26 cellular contexts compared by ENCODE assay signal in the genomic region with DNA sequence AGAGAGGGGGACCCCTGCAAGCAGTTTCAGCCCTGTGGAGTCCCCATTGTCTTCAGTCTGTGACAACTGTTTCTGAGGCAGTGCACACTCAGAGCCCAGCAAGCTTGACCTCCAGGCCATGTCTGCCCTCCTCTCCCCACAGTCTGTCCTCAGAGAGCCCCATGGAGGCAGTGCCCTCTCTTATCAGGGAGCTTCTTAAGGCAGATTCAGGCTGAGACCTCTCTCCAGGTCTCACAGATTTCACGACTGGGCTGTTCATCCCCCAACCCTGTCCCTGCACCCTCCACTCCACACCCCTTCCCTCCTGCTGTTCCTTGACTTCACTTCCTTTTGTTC.
DNase-seq lines count a peak whose midpoint lies in the region; ATAC-seq and TF ChIP-seq lines count a peak whose summit lies in the region.
"Had no signal": no experiment of that assay in that cellular context is flagged by ENCODE, and none has a peak within 500 bp of the region (broad histone marks: within the 10 kb centered on the region; RNA-seq: fewer than 3 reads in every experiment).

No MANE protein-coding gene starts in this region.

- no peaks in the 10 kb centered on the region for H3K9me3 Mint-ChIP-seq in WTC11
- H3K9me3 Mint-ChIP-seq: activated naive CD8-positive, alpha-beta T cell treated with anti-CD3 and anti-CD28 coated beads, Interleukin-2, amount 50 U/mL, for 24 hours; nephron progenitor cell; stimulated activated naive CD8-positive, alpha-beta T cell treated with anti-CD3 and anti-CD28 coated beads, Interleukin-15, Interleukin-2, amounts not matched to agents 100 ng/mL and 50 ng/mL, for 24 hours had no signal

- H3K9me3 ChIP-seq in skeletal muscle satellite cell (replicated peaks; ENCODE audit: low read length) (no peaks in the 10 kb centered on the region), upper lobe of left lung (no peaks in the 10 kb centered on the region)
- H3K9me3 ChIP-seq: left ventricle myocardium inferior, mucosa of descending colon, transverse colon had no signal

- 0 to 13% methylated on average over 1 of the region's 1 CpG for WGBS in upper lobe of left lung, 2 donors

- peaks cover 18% of the 10 kb centered on the region for H3K4me1 ChIP-seq in skeletal muscle satellite cell (ENCODE audit: control insufficient read depth, insufficient read depth, low read length)
- H3K4me1 ChIP-seq in upper lobe of left lung, result no peaks in the 10 kb centered on the region
- H3K4me1 ChIP-seq: left ventricle myocardium inferior, transverse colon had no signal

- POLR2A ChIA-PET in WTC11 (lab: Charles Lee), result no interaction called here
- POLR2A ChIA-PET in GM10248 (lab: Yijun Ruan, JAX), result no interaction called here

- H3K4me3 Mint-ChIP-seq in WTC11, result no peak overlapping the region
- H3K4me3 Mint-ChIP-seq: activated naive CD8-positive, alpha-beta T cell treated with anti-CD3 and anti-CD28 coated beads, Interleukin-2, amount 50 U/mL, for 24 hours; B cell; nephron progenitor cell; stimulated activated naive CD8-positive, alpha-beta T cell treated with anti-CD3 and anti-CD28 coated beads, Interleukin-15, Interleukin-2, amounts not matched to agents 100 ng/mL and 50 ng/mL, for 24 hours had no signal

- no peak for TF ChIP-seq EP300 in upper lobe of left lung (IDR thresholded peaks at IDR 0.05)

- no peak for TF ChIP-seq POLR2A in upper lobe of left lung (IDR thresholded peaks at IDR 0.05)

- H3K27me3 ChIP-seq in skeletal muscle satellite cell (ENCODE audit: control insufficient read depth, insufficient read depth, low read length) (no peaks in the 10 kb centered on the region), upper lobe of left lung (no peaks in the 10 kb centered on the region)
- H3K27me3 ChIP-seq: hepatocyte, transverse colon had no signal

- H3K36me3 Mint-ChIP-seq in WTC11, result no peaks in the 10 kb centered on the region

- CTCF ChIA-PET in WTC11 (lab: Charles Lee), result no interaction called here
- CTCF ChIA-PET in GM10248 (lab: Yijun Ruan, JAX), result no interaction called here

- ATAC-seq in WTC11, result peak; percentile 56
- ATAC-seq in upper lobe of left lung (ENCODE audit: low FRiP score in 2 of 2), result no peak
- ATAC-seq: activated naive CD8-positive, alpha-beta T cell treated with anti-CD3 and anti-CD28 coated beads, Interleukin-2, amount 50 U/mL, for 24 hours; mucosa of descending colon had no signal

- H3K36me3 ChIP-seq in skeletal muscle satellite cell (ENCODE audit: insufficient read depth, low read length), result no peaks in the 10 kb centered on the region
- H3K36me3 ChIP-seq in upper lobe of left lung, result no peaks in the 10 kb centered on the region
- H3K36me3 ChIP-seq: left ventricle myocardium inferior, transverse colon had no signal

- no peak overlapping the region for H3K27ac ChIP-seq in upper lobe of left lung
- H3K27ac ChIP-seq: 22Rv1, left ventricle myocardium inferior, transverse colon, VCaP had no signal

- H3K4me1 Mint-ChIP-seq in WTC11, result peaks cover 27% of the 10 kb centered on the region
- H3K4me1 Mint-ChIP-seq: activated naive CD8-positive, alpha-beta T cell treated with anti-CD3 and anti-CD28 coated beads, Interleukin-2, amount 50 U/mL, for 24 hours; B cell had no signal

- H3K27ac Mint-ChIP-seq in WTC11, result no peak overlapping the region
- H3K27ac Mint-ChIP-seq: activated naive CD8-positive, alpha-beta T cell treated with anti-CD3 and anti-CD28 coated beads, Interleukin-2, amount 50 U/mL, for 24 hours; B cell; stimulated activated naive CD8-positive, alpha-beta T cell treated with anti-CD3 and anti-CD28 coated beads, Interleukin-15, Interleukin-2, amounts not matched to agents 100 ng/mL and 50 ng/mL, for 24 hours had no signal

- no peaks in the 10 kb centered on the region; the same call in 1 of the 2 replicates for H3K27me3 Mint-ChIP-seq in WTC11 (ENCODE audit: low read depth)

- TF ChIP-seq CTCF in WTC11 (IDR thresholded peaks at IDR 0.05) (no peak), fibroblast of mammary gland (conservative IDR thresholded peaks at IDR 0.05; ENCODE audit: control insufficient read depth, insufficient read depth, low read depth, low read length) (no peak), upper lobe of left lung (IDR thresholded peaks at IDR 0.05) (no peak), GM20000 (IDR thresholded peaks at IDR 0.05; ENCODE audit: extremely low read depth, missing control alignments) (no peak), GM10248 (IDR thresholded peaks at IDR 0.05; ENCODE audit: control extremely low read depth, extremely low read depth, low read depth, missing control alignments) (no peak)

- H3K4me2 ChIP-seq in skeletal muscle satellite cell (ENCODE audit: low read length), result peak overlapping the region; percentile 66

- DNase-seq in NCI-H1092 (lab: John Stamatoyannopoulos, UW), result peak; percentile 21
- DNase-seq in NCI-H1092 treated with DMSO at 0.1 percent for 48 hours (lab: John Stamatoyannopoulos, UW), result no peak
- no peak for DNase-seq in WTC11 (ENCODE audit: low spot score)
- no peak for DNase-seq in fibroblast of mammary gland (ENCODE audit: low read depth)
- DNase-seq in upper lobe of left lung, result no peak
- DNase-seq in GM20000 (ENCODE audit: low spot score), result no peak
- DNase-seq in GM10248 (ENCODE audit: extremely low spot score), result no peak
- DNase-seq: activated CD8-positive, alpha-beta memory T cell treated with anti-CD3 and anti-CD28 coated beads, Interleukin-2, amount 50 U/mL, for 48 hours; activated naive CD8-positive, alpha-beta T cell treated with anti-CD3 and anti-CD28 coated beads, Interleukin-2, amount 50 U/mL, for 24 hours; GDM1; KBM-7; left ventricle myocardium inferior; mucosa of descending colon; NCI-H146; NCI-H2171; NCI-H774; nephron progenitor cell; T-helper 2 cell; transverse colon had no signal

- H3K4me3 ChIP-seq in fibroblast of mammary gland (ENCODE audit: control insufficient read depth, low read depth, low read length) (peak overlapping the region; percentile 20), skeletal muscle satellite cell (ENCODE audit: low read length) (peak overlapping the region; percentile 8), upper lobe of left lung (no peak overlapping the region)
- H3K4me3 ChIP-seq: hepatocyte, left ventricle myocardium inferior, mucosa of descending colon, skin epidermis, transverse colon had no signal

- peak overlapping the region; percentile 64 for H3K9ac ChIP-seq in skeletal muscle satellite cell (ENCODE audit: low read depth, low read length)

TF ChIP-seq in WTC11, 78 proteins besides CTCF, POLR2A, EP300 and RAD21 (continues in another document):
- TF ChIP-seq FOXP1 (CRISPR knock-in tag; IDR thresholded peaks at IDR 0.05; ENCODE audit: borderline replicate concordance), result no peak
- TF ChIP-seq, protein P1, sequence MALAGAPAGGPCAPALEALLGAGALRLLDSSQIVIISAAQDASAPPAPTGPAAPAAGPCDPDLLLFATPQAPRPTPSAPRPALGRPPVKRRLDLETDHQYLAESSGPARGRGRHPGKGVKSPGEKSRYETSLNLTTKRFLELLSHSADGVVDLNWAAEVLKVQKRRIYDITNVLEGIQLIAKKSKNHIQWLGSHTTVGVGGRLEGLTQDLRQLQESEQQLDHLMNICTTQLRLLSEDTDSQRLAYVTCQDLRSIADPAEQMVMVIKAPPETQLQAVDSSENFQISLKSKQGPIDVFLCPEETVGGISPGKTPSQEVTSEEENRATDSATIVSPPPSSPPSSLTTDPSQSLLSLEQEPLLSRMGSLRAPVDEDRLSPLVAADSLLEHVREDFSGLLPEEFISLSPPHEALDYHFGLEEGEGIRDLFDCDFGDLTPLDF (CRISPR knock-in tag; IDR thresholded peaks at IDR 0.05), result no peak
- no peak for TF ChIP-seq ZBTB21 (CRISPR knock-in tag; IDR thresholded peaks at IDR 0.05; ENCODE audit: borderline replicate concordance)
- TF ChIP-seq, protein P2, sequence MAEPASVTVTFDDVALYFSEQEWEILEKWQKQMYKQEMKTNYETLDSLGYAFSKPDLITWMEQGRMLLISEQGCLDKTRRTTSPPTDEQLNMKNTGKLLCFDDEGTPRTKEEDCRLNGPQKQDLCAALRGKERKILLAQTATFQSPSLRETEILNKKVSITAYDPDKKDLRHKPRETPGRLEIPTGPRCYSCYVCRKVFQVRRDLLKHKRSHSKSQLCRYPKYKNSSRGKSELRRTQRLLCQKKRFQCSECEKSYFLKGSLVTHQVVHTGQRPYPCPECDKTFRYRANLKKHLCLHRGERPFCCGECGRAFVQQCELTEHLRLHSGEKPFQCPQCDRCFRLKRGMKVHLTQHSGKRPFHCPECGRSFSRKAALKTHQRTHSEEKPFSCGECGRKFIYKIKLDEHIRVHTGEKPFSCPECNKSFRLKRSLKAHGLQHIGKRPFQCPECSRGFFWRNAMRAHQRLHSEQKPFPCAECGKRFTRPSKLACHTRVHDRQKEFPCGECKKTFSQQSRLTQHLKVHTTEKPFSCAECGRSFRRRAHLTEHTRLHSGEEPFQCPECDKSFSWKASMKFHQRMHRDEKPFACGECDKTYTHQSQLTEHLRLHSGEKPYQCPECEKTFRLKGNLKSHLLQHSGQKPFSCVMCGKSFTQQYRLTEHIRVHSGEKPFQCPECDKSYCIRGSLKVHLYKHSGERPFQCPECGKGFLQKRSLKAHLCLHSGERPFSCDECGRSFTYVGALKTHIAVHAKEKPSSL (CRISPR knock-in tag; conservative IDR thresholded peaks at IDR 0.05), result no peak
- TF ChIP-seq, protein P3, sequence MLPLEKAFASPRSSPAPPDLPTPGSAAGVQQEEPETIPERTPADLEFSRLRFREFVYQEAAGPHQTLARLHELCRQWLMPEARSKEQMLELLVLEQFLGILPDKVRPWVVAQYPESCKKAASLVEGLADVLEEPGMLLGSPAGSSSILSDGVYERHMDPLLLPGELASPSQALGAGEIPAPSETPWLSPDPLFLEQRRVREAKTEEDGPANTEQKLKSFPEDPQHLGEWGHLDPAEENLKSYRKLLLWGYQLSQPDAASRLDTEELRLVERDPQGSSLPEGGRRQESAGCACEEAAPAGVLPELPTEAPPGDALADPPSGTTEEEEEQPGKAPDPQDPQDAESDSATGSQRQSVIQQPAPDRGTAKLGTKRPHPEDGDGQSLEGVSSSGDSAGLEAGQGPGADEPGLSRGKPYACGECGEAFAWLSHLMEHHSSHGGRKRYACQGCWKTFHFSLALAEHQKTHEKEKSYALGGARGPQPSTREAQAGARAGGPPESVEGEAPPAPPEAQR (CRISPR knock-in tag; IDR thresholded peaks at IDR 0.05), result no peak
- no peak for TF ChIP-seq JUN (CRISPR knock-in tag; IDR thresholded peaks at IDR 0.05)
- TF ChIP-seq, protein P4, sequence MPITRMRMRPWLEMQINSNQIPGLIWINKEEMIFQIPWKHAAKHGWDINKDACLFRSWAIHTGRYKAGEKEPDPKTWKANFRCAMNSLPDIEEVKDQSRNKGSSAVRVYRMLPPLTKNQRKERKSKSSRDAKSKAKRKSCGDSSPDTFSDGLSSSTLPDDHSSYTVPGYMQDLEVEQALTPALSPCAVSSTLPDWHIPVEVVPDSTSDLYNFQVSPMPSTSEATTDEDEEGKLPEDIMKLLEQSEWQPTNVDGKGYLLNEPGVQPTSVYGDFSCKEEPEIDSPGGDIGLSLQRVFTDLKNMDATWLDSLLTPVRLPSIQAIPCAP (CRISPR knock-in tag; IDR thresholded peaks at IDR 0.05), result no peak
- no peak for TF ChIP-seq MYBL2 (CRISPR knock-in tag; IDR thresholded peaks at IDR 0.05)
- no peak for TF ChIP-seq JAZF1 (CRISPR knock-in tag; IDR thresholded peaks at IDR 0.05)
- TF ChIP-seq GTF2I (CRISPR knock-in tag; conservative IDR thresholded peaks at IDR 0.05), result no peak
- TF ChIP-seq ZNF396 (CRISPR knock-in tag; IDR thresholded peaks at IDR 0.05; ENCODE audit: borderline replicate concordance), result no peak

Comparison
In these comparisons a context has a peak if more than half of its experiments do, and no peak if none do; other contexts are left out.
1. H3K4me3 ChIP-seq: peak in fibroblast of mammary gland (single experiment) and skeletal muscle satellite cell (single experiment); none in upper lobe of left lung (0 of 4).